In the genomic region with DNA sequence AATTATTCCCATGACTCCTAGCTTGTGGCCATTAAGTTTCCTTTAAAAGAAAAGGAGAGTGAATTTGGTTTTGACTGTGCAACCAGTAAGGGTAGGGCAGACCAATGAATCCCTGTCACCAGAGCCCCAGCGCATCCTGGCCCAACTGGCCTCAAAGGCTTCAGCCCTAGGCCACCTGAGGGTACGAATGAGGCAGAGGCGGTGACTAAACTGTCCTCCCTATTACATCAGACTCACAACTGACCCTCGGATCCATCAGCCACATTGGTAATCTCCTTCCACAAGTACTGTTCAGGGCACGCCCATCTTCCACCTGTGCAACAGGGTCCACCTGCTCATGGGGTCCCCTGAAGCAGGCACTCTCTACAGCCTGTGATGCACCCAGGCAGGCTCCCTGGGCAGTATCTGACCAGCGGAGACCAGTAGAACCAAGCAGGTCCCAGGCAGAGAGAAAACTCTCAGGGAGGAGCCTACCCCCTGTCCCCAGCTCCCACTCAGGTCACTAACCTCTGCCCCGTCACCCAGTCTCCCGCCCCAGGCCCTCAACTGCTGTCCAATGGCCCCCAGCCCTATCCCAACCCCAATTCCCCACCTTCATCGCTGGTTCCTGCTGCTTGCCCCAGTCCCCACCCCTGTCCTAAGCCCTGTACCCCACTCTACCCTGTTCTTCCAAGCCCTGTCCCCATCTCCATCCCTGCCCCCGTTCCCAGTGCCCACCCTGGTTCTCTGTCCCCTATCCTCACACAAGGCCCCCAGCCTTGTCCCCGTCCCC, we compare ENCODE assay signal across 8 cellular contexts.
DNase-seq lines count a peak whose midpoint lies in the region; ATAC-seq, FAIRE-seq and TF ChIP-seq lines count a peak whose summit lies in the region.

No MANE protein-coding gene starts in this region.

- peak overlapping the region; percentile 58 to 71 for H3K9ac ChIP-seq in mucosa of rectum (ENCODE audit: low read depth in 1 of 2, low read length in 2 of 2)

- peak; percentile 8 for DNase-seq in 8988T
- no peak for DNase-seq in choroid plexus epithelial cell (ENCODE audit: low read depth)
- no peak for DNase-seq in GM19239 (ENCODE audit: insufficient read length, low spot score)
- no peak for DNase-seq in NCI-H1694 (lab: John Stamatoyannopoulos, UW)
- DNase-seq in Kasumi-1 (lab: John Stamatoyannopoulos, UW) = no peak

- no peak for ATAC-seq in HG03469 (IDR thresholded peaks at IDR 0.05; ENCODE audit: unreplicated experiment)

- H3K27ac ChIP-seq in KOPT-K1 (ENCODE audit: low read depth, low read length, poor library complexity, severe bottlenecking) = peak overlapping the region; percentile 71
- peak overlapping the region; percentile 92 to 93 for H3K27ac ChIP-seq in mucosa of rectum (ENCODE audit: low read depth in 2 of 2, low read length in 2 of 2)

- H3K36me3 ChIP-seq in KOPT-K1 (ENCODE audit: insufficient read depth, low read length) (peaks cover 34% of the 10 kb centered on the region), mucosa of rectum (ENCODE audit: control insufficient read depth in 2 of 2, insufficient read depth in 2 of 2, low read length in 2 of 2) (peaks cover 30 to 34% of the 10 kb centered on the region in 2 donors)

- H3K9me3 ChIP-seq in KOPT-K1 (ENCODE audit: insufficient read depth, low read length, poor library complexity, severe bottlenecking) (no peaks in the 10 kb centered on the region), mucosa of rectum (ENCODE audit: control insufficient read depth in 2 of 2, low read length in 2 of 2) (no peaks in the 10 kb centered on the region)

- no peaks in the 10 kb centered on the region for H3K27me3 ChIP-seq in mucosa of rectum (ENCODE audit: control insufficient read depth in 2 of 2, insufficient read depth in 2 of 2, low read length in 2 of 2)

- H3K4me3 ChIP-seq in choroid plexus epithelial cell (ENCODE audit: low read depth, low read length) = peak overlapping the region; percentile 93
- H3K4me3 ChIP-seq in mucosa of rectum (ENCODE audit: low read length in 2 of 2) = peak overlapping the region; percentile 77 to 86

- FAIRE-seq in GM19239 (lab: Jason Lieb, UNC) = no peak

- no peak for TF ChIP-seq CTCF in choroid plexus epithelial cell (conservative IDR thresholded peaks at IDR 0.05; ENCODE audit: low read depth, low read length)

- peaks cover 22 to 26% of the 10 kb centered on the region in 2 donors for H3K4me1 ChIP-seq in mucosa of rectum (ENCODE audit: control insufficient read depth in 2 of 2, insufficient read depth in 2 of 2, low read length in 2 of 2)
